ENCODE assay signal across 11 cellular contexts in the genomic region with DNA sequence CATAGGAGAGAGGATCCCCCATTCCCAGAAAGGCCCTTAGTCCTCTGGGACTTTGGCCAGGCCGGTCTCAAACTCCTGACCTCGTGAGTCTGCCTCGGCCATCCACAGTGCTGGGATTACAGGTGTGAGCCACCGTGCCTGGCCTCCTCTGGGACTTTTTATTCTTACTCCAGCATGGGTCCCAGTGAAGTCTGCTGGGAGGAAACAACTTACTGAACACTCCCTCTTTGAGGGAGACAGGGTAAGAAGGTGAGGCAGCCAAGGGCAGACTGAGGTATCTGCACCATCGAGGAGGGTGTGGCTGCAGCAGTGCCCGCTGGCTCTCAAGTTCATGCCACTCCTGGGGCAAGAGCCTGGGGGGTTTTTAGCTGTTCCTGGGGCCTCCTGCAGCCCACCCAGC. TPM values are rescaled to one million over a fixed set of nuclear protein-coding genes. Genes with fewer than 3 reads are reported as not detected.
A peak's percentile ranks its signal among the peaks of the same experiment; 100 is the strongest.
DNase-seq lines count a peak whose midpoint lies in the region; ATAC-seq, FAIRE-seq and TF ChIP-seq lines count a peak whose summit lies in the region.
"Had no signal": no experiment of that assay in that cellular context is flagged by ENCODE, and none has a peak within 500 bp of the region (broad histone marks: within the 10 kb centered on the region; RNA-seq: fewer than 3 reads in every experiment).

No MANE protein-coding gene starts in this region.

- WGBS in GM12878 (ENCODE audit: insufficient coverage, insufficient replicate concordance, low lambda C conversion rate, missing lambda C conversion rate) = 51% methylated on average over 6 of the region's 6 CpGs

- peak overlapping the region in 9 of 10 donors; percentile 11 to 97 (median 94) for H3K4me3 Mint-ChIP-seq in naive thymus-derived CD8-positive, alpha-beta T cell
- H3K4me3 Mint-ChIP-seq in Caco-2 (ENCODE audit: unreplicated experiment) = no peak overlapping the region

- DNase-seq in HL-60 (ENCODE audit: low read depth in 1 of 2, low spot score in 1 of 2) = no peak
- no peak for DNase-seq in GM12878 (ENCODE audit: low read depth, low spot score)
- DNase-seq in naive thymus-derived CD8-positive, alpha-beta T cell = no peak
- no peak for DNase-seq in iPS-NIHi11 (ENCODE audit: low spot score)
- DNase-seq in GM13976 (ENCODE audit: low spot score) = no peak
- DNase-seq in NOMO-1 treated with dmso at 0.1 percent for 144 hours (lab: John Stamatoyannopoulos, UW; ENCODE audit: unreplicated experiment) = no peak
- DNase-seq in Caco-2 = no peak
- DNase-seq: anterior cingulate cortex, DMS79 had no signal

- TF ChIP-seq RAD21 in GM12878 (IDR thresholded peaks at IDR 0.05; ENCODE audit: insufficient read depth, low read depth, low read length) = no peak

- peaks cover 11 to 35% (median 31%) of the 10 kb centered on the region in 4 donors for H3K4me1 Mint-ChIP-seq in naive thymus-derived CD8-positive, alpha-beta T cell
- H3K4me1 Mint-ChIP-seq in Caco-2 (ENCODE audit: low read depth, unreplicated experiment) = no peaks in the 10 kb centered on the region

- RAD21 ChIA-PET in GM12878 (lab: Charles Lee; ENCODE audit: unreplicated experiment) = no interaction called here

- no peaks in the 10 kb centered on the region for H3K27me3 Mint-ChIP-seq in naive thymus-derived CD8-positive, alpha-beta T cell
- no peaks in the 10 kb centered on the region for H3K27me3 Mint-ChIP-seq in Caco-2 (ENCODE audit: insufficient read depth, unreplicated experiment)

- ATAC-seq in GM12878 = peak; percentile 3; the same call in 1 of the 3 replicates
- no peak for ATAC-seq in naive thymus-derived CD8-positive, alpha-beta T cell

- H3K36me3 ChIP-seq in BLaER1 treated with 17β-estradiol and CSF1 and Interleukin-3, amounts not matched to agents 10 nM and 100 nM = peaks cover 35 to 53% (median 46%) of the 10 kb centered on the region in 11 experiments
- H3K36me3 ChIP-seq in GM12878 (ENCODE audit: control insufficient read depth in 2 of 2, insufficient read depth in 2 of 2, low read length in 1 of 2) (peaks cover 22 to 24% of the 10 kb centered on the region in 2 experiments), Caco-2 (ENCODE audit: control insufficient read depth, insufficient read depth, low read length) (peaks cover 2% of the 10 kb centered on the region; the same call in 1 of the 2 replicates)

- H3K4me2 ChIP-seq in BLaER1 treated with 17β-estradiol and CSF1 and Interleukin-3, amounts not matched to agents 10 nM and 100 nM = peak overlapping the region; percentile 81 to 99 (median 95)
- H3K4me2 ChIP-seq in GM12878 (ENCODE audit: control insufficient read depth, insufficient read depth) = peak overlapping the region; percentile 93

- no peaks in the 10 kb centered on the region for H3K27me3 ChIP-seq in BLaER1 treated with 17β-estradiol and CSF1 and Interleukin-3, amounts not matched to agents 10 nM and 100 nM
- H3K27me3 ChIP-seq in HL-60 (ENCODE audit: insufficient read depth, poor library complexity, severe bottlenecking) (no peaks in the 10 kb centered on the region), GM12878 (replicated peaks in 1 of 2; ENCODE audit: control insufficient read depth in 2 of 2, insufficient read depth in 2 of 2, low read length in 1 of 2) (no peaks in the 10 kb centered on the region), Caco-2 (replicated peaks; ENCODE audit: control insufficient read depth, insufficient read depth, low read length) (no peaks in the 10 kb centered on the region)

- H3K36me3 Mint-ChIP-seq in naive thymus-derived CD8-positive, alpha-beta T cell = peaks cover 0 to 42% (median 2%) of the 10 kb centered on the region in 3 donors
- H3K36me3 Mint-ChIP-seq in Caco-2 (ENCODE audit: insufficient read depth, unreplicated experiment) = peaks cover 8% of the 10 kb centered on the region

- CTCF ChIA-PET in GM12878 (lab: Yijun Ruan, JAX) = interaction anchor here (1.1 kb wide), 2 partner anchors 26 to 137 kb away, joined by 3 to 6 read pairs; no protein-coding TSS in a partner anchor
- CTCF ChIA-PET in Caco-2 (lab: Charles Lee) = no interaction called here

- POLR2A ChIA-PET in GM12878 (lab: Charles Lee) = interaction anchor here (0.5 kb wide), 1 partner anchor 73 kb away, joined by 4 read pairs; no protein-coding TSS in a partner anchor
- POLR2A ChIA-PET in naive thymus-derived CD8-positive, alpha-beta T cell (lab: Charles Lee) = no interaction called here
- POLR2A ChIA-PET in Caco-2 (lab: Charles Lee) = interaction anchor here (0.5 kb wide), 1 partner anchor 13 kb away, joined by 3 read pairs; no protein-coding TSS in a partner anchor

- H3K27ac ChIP-seq in BLaER1 treated with 17β-estradiol and CSF1 and Interleukin-3, amounts not matched to agents 10 nM and 100 nM = peak overlapping the region; percentile 59 to 93 (median 89); a peak in 21 of 22 replicates
- H3K27ac ChIP-seq in HL-60 (replicated peaks) (peak overlapping the region; percentile 76), GM12878 (ENCODE audit: control insufficient read depth, insufficient read depth) (peak overlapping the region; percentile 95)

- no peaks in the 10 kb centered on the region for H3K9me3 Mint-ChIP-seq in naive thymus-derived CD8-positive, alpha-beta T cell
- no peaks in the 10 kb centered on the region for H3K9me3 Mint-ChIP-seq in Caco-2 (ENCODE audit: unreplicated experiment)

- TF ChIP-seq POLR2A in GM12878 (IDR thresholded peaks at IDR 0.05; ENCODE audit: low read depth, low read length) = no peak

- no peak overlapping the region for H2AFZ ChIP-seq in GM12878 (ENCODE audit: control insufficient read depth, low read depth, low read length)

- no peak for TF ChIP-seq CTCF in HL-60 (IDR thresholded peaks at IDR 0.05; ENCODE audit: insufficient read depth, low read length)
- no peak for TF ChIP-seq CTCF in GM12878 (IDR thresholded peaks at IDR 0.05 in 2 of 3, conservative IDR thresholded peaks at IDR 0.05 in 1 of 3; ENCODE audit: control insufficient read depth in 2 of 3, extremely low read depth in 1 of 3, insufficient read depth in 1 of 3, low read depth in 3 of 3, low read length in 3 of 3)
- no peak for TF ChIP-seq CTCF in GM13976 (IDR thresholded peaks at IDR 0.05; ENCODE audit: borderline replicate concordance, control extremely low read depth, extremely low read depth, insufficient read depth, missing control alignments)
- TF ChIP-seq CTCF in Caco-2 (IDR thresholded peaks at IDR 0.05; ENCODE audit: insufficient read depth in 1 of 2, low read depth in 1 of 2, low read length in 1 of 2, severe bottlenecking in 1 of 2, unreplicated experiment in 1 of 2) = no peak

- intact Hi-C loops in GM12878 (cut with micrococcal nuclease; ENCODE audit: unreplicated experiment) (loop anchor here (10.0 kb wide), 1 partner anchor 373 kb away; the partner anchor contains the start of genes HSD17B8, RING1, RXRB and SLC39A7), Caco-2 (cut with micrococcal nuclease; ENCODE audit: unreplicated experiment) (no loop called here)

- SMC1A ChIA-PET in GM12878 (lab: Charles Lee; ENCODE audit: uncharacterized antibody, unreplicated experiment) = no interaction called here

- H3K27ac Mint-ChIP-seq in naive thymus-derived CD8-positive, alpha-beta T cell = peak overlapping the region; percentile 33 to 99 (median 98)
- H3K27ac Mint-ChIP-seq in Caco-2 (ENCODE audit: unreplicated experiment) = no peak overlapping the region

- no peak for TF ChIP-seq EP300 in GM12878 (IDR thresholded peaks at IDR 0.05; ENCODE audit: borderline replicate concordance in 1 of 2, control insufficient read depth in 1 of 2, low read depth in 2 of 2, low read length in 2 of 2)

- H3K4me3 ChIP-seq in BLaER1 treated with 17β-estradiol and CSF1 and Interleukin-3, amounts not matched to agents 10 nM and 100 nM = peak overlapping the region in 9 of 10 experiments; percentile 89 to 98 (median 91); a peak in 16 of 20 replicates
- H3K4me3 ChIP-seq in HL-60 (replicated peaks; ENCODE audit: insufficient read depth, low read length) = no peak overlapping the region
- H3K4me3 ChIP-seq in GM12878 = peak overlapping the region; percentile 93
- no peak overlapping the region for H3K4me3 ChIP-seq in Caco-2 (ENCODE audit: low read depth, low read length)

- BruUV-seq in GM12878 (replicated peaks; lab: Mats Ljungman, UMichigan) (no TSS peak), Caco-2 (replicated peaks; lab: Mats Ljungman, UMichigan) (no TSS peak)

- FAIRE-seq in GM12878 (lab: Jason Lieb, UNC) = no peak
- FAIRE-seq: H1 had no signal

- H4K20me1 ChIP-seq in BLaER1 treated with 17β-estradiol and CSF1 and Interleukin-3, amounts not matched to agents 10 nM and 100 nM = peaks cover 0 to 35% (median 13%) of the 10 kb centered on the region in 11 experiments; a peak in 14 of 22 replicates
- no peaks in the 10 kb centered on the region; the same call in 1 of the 2 replicates for H4K20me1 ChIP-seq in GM12878 (ENCODE audit: control insufficient read depth, insufficient read depth)

- H3K9ac ChIP-seq in BLaER1 treated with 17β-estradiol and CSF1 and Interleukin-3, amounts not matched to agents 10 nM and 100 nM = peak overlapping the region; percentile 87 to 96 (median 93); a peak in 20 of 22 replicates
- peak overlapping the region; percentile 98 for H3K9ac ChIP-seq in GM12878 (ENCODE audit: control insufficient read depth, insufficient read depth, low read length)

- peaks cover 35% of the 10 kb centered on the region for H3K79me2 ChIP-seq in GM12878 (ENCODE audit: control insufficient read depth, insufficient read depth, low read length)

- H3K4me1 ChIP-seq in BLaER1 treated with 17β-estradiol and CSF1 and Interleukin-3, amounts not matched to agents 10 nM and 100 nM = peaks cover 31 to 48% (median 38%) of the 10 kb centered on the region in 10 experiments
- H3K4me1 ChIP-seq in GM12878 (ENCODE audit: control insufficient read depth, insufficient read depth, low read length) (peaks cover 12% of the 10 kb centered on the region), Caco-2 (peaks cover 10% of the 10 kb centered on the region)

- no peaks in the 10 kb centered on the region for H3K9me3 ChIP-seq in BLaER1 treated with 17β-estradiol and CSF1 and Interleukin-3, amounts not matched to agents 10 nM and 100 nM (replicated peaks in 1 of 11)
- H3K9me3 ChIP-seq in GM12878 (replicated peaks; ENCODE audit: control insufficient read depth, insufficient read depth, low read length) (no peaks in the 10 kb centered on the region; the same call in 2 of the 3 replicates), Caco-2 (no peaks in the 10 kb centered on the region)

- in situ Hi-C loops in GM12878 (cut with MboI) = no loop called here
- in situ Hi-C loops in GM13976 (cut with MboI; ENCODE audit: low sequenced_read_pairs, unreplicated experiment) = no loop called here

RNA-seq across cellular contexts. Expression of gene BAK1, which starts 2.4 kb away (rescaled TPM):
- total RNA-seq in GM12878 (2013; cell fraction: nucleolus; rRNA removed) = 12.7 and 16.3 TPM in 2 replicates
- total RNA-seq in GM12878 (2014; rRNA removed) = 9.3 and 9.4 TPM in 2 replicates
- 23.9 and 26.6 TPM in 2 replicates for total RNA-seq in GM12878 (2014; rRNA removed; fragmentation: Illumina TruSeq; extraction: Trizol)
- 36.7 and 37.6 TPM in 2 replicates for total RNA-seq in GM12878 (2021)
- polyA plus RNA-seq in GM12878 (2011; ENCODE audit: low read depth) = 13.2 TPM
- polyA plus RNA-seq in GM12878 (2011; rRNA removed) = 18.1 and 31.0 TPM in 2 replicates
- polyA plus RNA-seq in GM12878 (2011; cell fraction: cytosol; rRNA removed) = 45.3 and 55.6 TPM in 2 replicates
- 32.2 and 33.3 TPM in 2 replicates for polyA plus RNA-seq in GM12878 (2011; cell fraction: nucleus; rRNA removed)
- polyA plus RNA-seq in GM12878 (2012) = 25.8 and 26.9 TPM in 2 replicates
- 14.4 and 28.2 TPM in 2 replicates for polyA plus RNA-seq in GM12878 (2014; fragmentation: Illumina TruSeq; extraction: Trizol)
- 10 to 100 TPM in 1 of 2 experiments, 1 to 10 TPM in 1; 6.3 to 13.0 TPM for polyA plus RNA-seq in GM12878 (2014; fragmentation: Nextera tagmentation; extraction: Ambion mirVana)
- polyA plus RNA-seq in GM12878 (2014; rRNA removed) = 38.1 and 44.5 TPM in 2 replicates
- 10 to 100 TPM; 65.7 to 65.8 TPM for polyA plus RNA-seq in GM12878 (2016; fragmentation: Nextera tagmentation; extraction: Ambion mirVana)
- polyA minus RNA-seq in GM12878 (2011; rRNA and poly(A)+ RNA removed) = 26.0 and 47.5 TPM in 2 replicates
- polyA minus RNA-seq in GM12878 (2011; cell fraction: cytosol; rRNA and poly(A)+ RNA removed) = 18.6 and 19.3 TPM in 2 replicates
- polyA minus RNA-seq in GM12878 (2011; cell fraction: nucleus; rRNA and poly(A)+ RNA removed) = 8.0 and 12.3 TPM in 2 replicates
- total RNA-seq in naive thymus-derived CD8-positive, alpha-beta T cell = 10 to 100 TPM; 16.3 to 16.5 TPM
- polyA plus RNA-seq in naive thymus-derived CD8-positive, alpha-beta T cell = 10 to 100 TPM; 11.8 to 20.9 (median 13.2) TPM
- total RNA-seq in Caco-2 (2022) = 28.5 and 29.4 TPM in 2 replicates

RNA-seq across cellular contexts. Expression of gene ITPR3, which starts 43.4 kb away (rescaled TPM):
- total RNA-seq in GM12878 (2013; cell fraction: nucleolus; rRNA removed) = 77.4 and 90.2 TPM in 2 replicates
- total RNA-seq in GM12878 (2014; rRNA removed) (12.7 and 15.4 TPM in 2 replicates), GM12878 (2014; rRNA removed; fragmentation: Illumina TruSeq; extraction: Trizol) (7.6 and 8.3 TPM in 2 replicates), GM12878 (2021) (30.3 and 34.0 TPM in 2 replicates), Caco-2 (2022) (42.1 and 50.5 TPM in 2 replicates)
- polyA plus RNA-seq in GM12878 (2011; ENCODE audit: low read depth) = 7.4 TPM
- polyA plus RNA-seq in GM12878 (2011; rRNA removed) (7.2 and 15.6 TPM in 2 replicates), GM12878 (2014; fragmentation: Illumina TruSeq; extraction: Trizol) (6.7 and 14.6 TPM in 2 replicates), GM12878 (2014; fragmentation: Nextera tagmentation; extraction: Ambion mirVana) (under 1 TPM; 0.32 to 0.44 TPM), GM12878 (2014; rRNA removed) (23.0 and 27.0 TPM in 2 replicates), GM12878 (2016; fragmentation: Nextera tagmentation; extraction: Ambion mirVana) (1 to 10 TPM; 8.9 to 9.1 TPM)
- 16.7 and 18.8 TPM in 2 replicates for polyA plus RNA-seq in GM12878 (2011; cell fraction: cytosol; rRNA removed)
- polyA plus RNA-seq in GM12878 (2011; cell fraction: nucleus; rRNA removed) = 202 and 205 TPM in 2 replicates
- 13.1 and 19.2 TPM in 2 replicates for polyA plus RNA-seq in GM12878 (2012)
- polyA minus RNA-seq in GM12878 (2011; rRNA and poly(A)+ RNA removed) = 27.9 and 34.0 TPM in 2 replicates
- 12.8 and 14.2 TPM in 2 replicates for polyA minus RNA-seq in GM12878 (2011; cell fraction: cytosol; rRNA and poly(A)+ RNA removed)
- 43.2 and 61.9 TPM in 2 replicates for polyA minus RNA-seq in GM12878 (2011; cell fraction: nucleus; rRNA and poly(A)+ RNA removed)
- 10 to 100 TPM; 44.3 to 46.2 TPM for total RNA-seq in naive thymus-derived CD8-positive, alpha-beta T cell
- polyA plus RNA-seq in naive thymus-derived CD8-positive, alpha-beta T cell = 1 to 10 TPM in 2 of 3 donors, under 1 TPM in 1; 0.98 to 4.9 (median 2.4) TPM

Comparison
In these comparisons a context has a peak if more than half of its experiments do, and no peak if none do; other contexts are left out.
1. H3K4me3 ChIP-seq: peak in BLaER1 treated with 17β-estradiol and CSF1 and Interleukin-3, amounts not matched to agents 10 nM and 100 nM (9 of 10) and GM12878 (single experiment); none in HL-60 (single experiment) and Caco-2 (single experiment).
2. Peak in every context shown above with its lines, with median percentiles within 50 percentile points of each other: H3K27ac ChIP-seq.